Comparison of ENCODE assay signal across 22 cellular contexts in genomic region chr9:78938821-78939220, GRCh38.
"Had no signal": no experiment of that assay in that cellular context is flagged by ENCODE, and none has a peak within 500 bp of the region (broad histone marks: within the 10 kb centered on the region; RNA-seq: fewer than 3 reads in every experiment).

No MANE protein-coding gene starts in this region.

- H3K9ac ChIP-seq: parathyroid adenoma had no signal

- H3K4me3 ChIP-seq: esophagus muscularis mucosa, gastrocnemius medialis, lung, right lobe of liver, suprapubic skin, transverse colon, vagina had no signal

- H3K27me3 ChIP-seq: esophagus muscularis mucosa, gastrocnemius medialis, right lobe of liver, suprapubic skin, transverse colon, vagina had no signal

- H3K27ac ChIP-seq: esophagus muscularis mucosa, gastrocnemius medialis, parathyroid adenoma, right lobe of liver, suprapubic skin, transverse colon, vagina had no signal

- H2AFZ ChIP-seq: parathyroid adenoma had no signal

- H3K79me2 ChIP-seq: parathyroid adenoma had no signal

- H3K4me1 ChIP-seq: gastrocnemius medialis, parathyroid adenoma, right lobe of liver, suprapubic skin, transverse colon, vagina had no signal

- H3K9me3 ChIP-seq: esophagus muscularis mucosa, gastrocnemius medialis, right lobe of liver, suprapubic skin, transverse colon, vagina had no signal

- DNase-seq: effector CD8-positive, alpha-beta T cell; gastrocnemius medialis; head of caudate nucleus; left ventricle myocardium superior; natural killer cell; right lobe of liver; small intestine; stimulated activated CD4-positive, alpha-beta T cell treated with anti-CD3 and anti-CD28 coated beads, Interleukin-12 subunit alpha, Interleukin-12 subunit beta, amount 100 ng/mL, for 4 hours; stimulated activated CD4-positive, alpha-beta T cell treated with anti-CD3 and anti-CD28 coated beads, Interleukin-1b, Interleukin-23, amount 100 ng/mL, for 48 hours; stimulated activated CD4-positive, alpha-beta T cell treated with anti-CD3 and anti-CD28 coated beads, Interleukin-4, amount 100 ng/mL, for 1 hour; stimulated activated CD8-positive, alpha-beta memory T cell treated with anti-CD3 and anti-CD28 coated beads, Interleukin-4, amount 100 ng/mL, for 48 hours; stimulated activated naive CD4-positive, alpha-beta T cell; stimulated activated naive CD8-positive, alpha-beta T cell treated with anti-CD3 and anti-CD28 coated beads, Interleukin-15, amount 100 ng/mL, for 72 hours; transverse colon had no signal

- H3K36me3 ChIP-seq: esophagus muscularis mucosa, gastrocnemius medialis, right lobe of liver, suprapubic skin, transverse colon, vagina had no signal

- ATAC-seq: gastrocnemius medialis; left ventricle myocardium superior; natural killer cell; right lobe of liver; stimulated activated naive CD8-positive, alpha-beta T cell treated with anti-CD3 and anti-CD28 coated beads, Interleukin-15, amount 100 ng/mL, for 72 hours had no signal

- FAIRE-seq: colon, endothelial cell of umbilical vein, keratinocyte, small intestine had no signal
